In genomic region chr15:83276661-83277060, GRCh38 we compare ENCODE assay signal across 16 cellular contexts. TPM values are rescaled to one million over a fixed set of nuclear protein-coding genes. Genes with fewer than 3 reads are reported as not detected.
"Had no signal": no experiment of that assay in that cellular context is flagged by ENCODE, and none has a peak within 500 bp of the region (broad histone marks: within the 10 kb centered on the region; RNA-seq: fewer than 3 reads in every experiment).

No MANE protein-coding gene starts in this region.

- H3K36me3 ChIP-seq: gastrocnemius medialis, heart right ventricle, sigmoid colon, thyroid gland had no signal

- H3K36me3 Mint-ChIP-seq: naive thymus-derived CD8-positive, alpha-beta T cell; stimulated activated naive B cell treated with anti-CD40 and anti-IgM and Interleukin-4, amounts not matched to agents 10 μg/mL and 1 μg/mL and 100 μg/mL, for 72 hours had no signal

- H2AFZ ChIP-seq: parathyroid adenoma had no signal

- H3K9me3 ChIP-seq: gastrocnemius medialis, heart right ventricle, thyroid gland had no signal

- DNase-seq: activated CD4-positive, alpha-beta T cell treated with anti-CD3 and anti-CD28 coated beads, Interleukin-2, amount 50 U/mL, for 4 hours; activated naive CD4-positive, alpha-beta T cell treated with Interleukin-2 at 50 U/mL for 16 hours; activated T-cell treated with anti-CD3 and anti-CD28 coated beads for 4 hours; aorta; dermis blood vessel endothelial cell; effector memory CD8-positive, alpha-beta T cell; gastrocnemius medialis; heart right ventricle; naive thymus-derived CD8-positive, alpha-beta T cell; sigmoid colon; stimulated activated naive B cell treated with anti-CD40 and anti-IgM and Interleukin-4, amounts not matched to agents 10 μg/mL and 1 μg/mL and 100 μg/mL, for 72 hours; thyroid gland had no signal

- H3K27ac Mint-ChIP-seq: activated T-helper 17 cell treated with anti-CD3 and anti-CD28 coated beads, Interleukin-2, amount 50 U/mL, for 72 hours; effector memory CD8-positive, alpha-beta T cell; naive thymus-derived CD8-positive, alpha-beta T cell; stimulated activated naive B cell treated with anti-CD40 and anti-IgM and Interleukin-4, amounts not matched to agents 10 μg/mL and 1 μg/mL and 100 μg/mL, for 72 hours; T-helper 2 cell treated with Interferon-gamma antibody and Interleukin-4, amounts not matched to agents 5 μg/mL and 100 μg/mL, for 36 hours had no signal

- H3K4me1 Mint-ChIP-seq: activated T-helper 17 cell treated with anti-CD3 and anti-CD28 coated beads, Interleukin-2, amount 50 U/mL, for 72 hours; naive thymus-derived CD8-positive, alpha-beta T cell; stimulated activated naive B cell treated with anti-CD40 and anti-IgM and Interleukin-4, amounts not matched to agents 10 μg/mL and 1 μg/mL and 100 μg/mL, for 72 hours had no signal

- H3K4me3 ChIP-seq: gastrocnemius medialis, heart right ventricle, sigmoid colon, thyroid gland had no signal

- H3K79me2 ChIP-seq: parathyroid adenoma had no signal

- H3K27ac ChIP-seq: gastrocnemius medialis, heart right ventricle, parathyroid adenoma, sigmoid colon, thyroid gland had no signal

- H3K9ac ChIP-seq: parathyroid adenoma had no signal

- H3K4me1 ChIP-seq: gastrocnemius medialis, heart right ventricle, parathyroid adenoma, sigmoid colon, thyroid gland had no signal

- H3K9me3 Mint-ChIP-seq: activated T-helper 17 cell treated with anti-CD3 and anti-CD28 coated beads, Interleukin-2, amount 50 U/mL, for 72 hours; stimulated activated naive B cell treated with anti-CD40 and anti-IgM and Interleukin-4, amounts not matched to agents 10 μg/mL and 1 μg/mL and 100 μg/mL, for 72 hours; T-helper 2 cell treated with Interferon-gamma antibody and Interleukin-4, amounts not matched to agents 5 μg/mL and 100 μg/mL, for 36 hours had no signal

- FAIRE-seq: TTC549 had no signal

- H3K4me3 Mint-ChIP-seq: activated T-helper 17 cell treated with anti-CD3 and anti-CD28 coated beads, Interleukin-2, amount 50 U/mL, for 72 hours; effector memory CD8-positive, alpha-beta T cell; naive thymus-derived CD8-positive, alpha-beta T cell; stimulated activated naive B cell treated with anti-CD40 and anti-IgM and Interleukin-4, amounts not matched to agents 10 μg/mL and 1 μg/mL and 100 μg/mL, for 72 hours; T-helper 2 cell treated with Interferon-gamma antibody and Interleukin-4, amounts not matched to agents 5 μg/mL and 100 μg/mL, for 36 hours had no signal

- ATAC-seq: activated T-helper 17 cell treated with anti-CD3 and anti-CD28 coated beads, Interleukin-2, amount 50 U/mL, for 72 hours; effector memory CD8-positive, alpha-beta T cell; gastrocnemius medialis; heart right ventricle; naive thymus-derived CD8-positive, alpha-beta T cell; stimulated activated naive B cell treated with anti-CD40 and anti-IgM and Interleukin-4, amounts not matched to agents 10 μg/mL and 1 μg/mL and 100 μg/mL, for 72 hours had no signal

RNA-seq across cellular contexts. Expression of gene BNC1, which starts 7.8 kb away (rescaled TPM):
- total RNA-seq: activated T-helper 17 cell treated with anti-CD3 and anti-CD28 coated beads, Interleukin-2, amount 50 U/mL, for 72 hours; naive thymus-derived CD8-positive, alpha-beta T cell had no signal
- polyA plus RNA-seq: aorta; naive thymus-derived CD8-positive, alpha-beta T cell had no signal
